22 cellular contexts compared by ENCODE assay signal in genomic region chr5:81950996-81951395, GRCh38. TPM values are rescaled to one million over a fixed set of nuclear protein-coding genes. Genes with fewer than 3 reads are reported as not detected.
DNase-seq lines count a peak whose midpoint lies in the region; ATAC-seq, FAIRE-seq and TF ChIP-seq lines count a peak whose summit lies in the region.
"Had no signal": no experiment of that assay in that cellular context is flagged by ENCODE, and none has a peak within 500 bp of the region (broad histone marks: within the 10 kb centered on the region; RNA-seq: fewer than 3 reads in every experiment).

No MANE protein-coding gene starts in this region.

- POLR2A ChIA-PET in HepG2 (lab: Yijun Ruan, JAX), result no interaction called here

- DNase-seq in HepG2 (ENCODE audit: low spot score), result no peak
- DNase-seq in fibroblast of gingiva (ENCODE audit: low read depth), result peak; percentile 9
- no peak for DNase-seq in spleen
- DNase-seq in AG08396 (ENCODE audit: low spot score), result no peak
- DNase-seq in ureter (ENCODE audit: low spot score), result no peak
- no peak for DNase-seq in dedifferentiated amniotic fluid mesenchymal stem cell (ENCODE audit: extremely low spot score)
- no peak for DNase-seq in cerebellar cortex (ENCODE audit: low spot score)
- DNase-seq: BE2C; CD4-positive, CD25-positive, alpha-beta regulatory T cell; COR-L47; DMS 273 treated with DMSO at 0.1 percent for 48 hours; EL; KG1; MV-4-11; NCI-H187 treated with DMSO at 0.1 percent for 48 hours; NCI-H2227 treated with DMSO at 0.1 percent for 48 hours; NCI-H510A treated with DMSO at 0.1 percent for 48 hours; NCI-H774; Right ventricle myocardium superior had no signal

- whole genome bisulfite sequencing in liver, result 81% methylated on average over 1 of the region's 1 CpG
- WGBS in HepG2 (ENCODE audit: low lambda C conversion rate), result 0% methylated on average over 1 of the region's 1 CpG
- WGBS in spleen, 5 donors, result 40 to 88% (median 67%) methylated on average over 1 of the region's 1 CpG

- no peak overlapping the region for H2AFZ ChIP-seq in HepG2 (ENCODE audit: low read length)

- TF ChIP-seq RAD21 in liver (IDR thresholded peaks at IDR 0.05), result no peak
- no peak for TF ChIP-seq RAD21 in HepG2 (CRISPR knock-in tag; IDR thresholded peaks at IDR 0.05)

- FAIRE-seq in HepG2 (lab: Jason Lieb, UNC), result no peak
- FAIRE-seq: GM12891, RCC 7860 had no signal

- TF ChIP-seq EP300 in HepG2 (IDR thresholded peaks at IDR 0.05; ENCODE audit: low read depth in 2 of 2, low read length in 2 of 2), result no peak
- TF ChIP-seq EP300 in HepG2 (CRISPR knock-in tag; IDR thresholded peaks at IDR 0.05; ENCODE audit: borderline replicate concordance), result no peak

- TF ChIP-seq CTCF in liver (IDR thresholded peaks at IDR 0.05; ENCODE audit: low read depth, low read length, missing input control) (no peak), HepG2 (CRISPR knock-in tag; IDR thresholded peaks at IDR 0.05) (no peak), spleen (IDR thresholded peaks at IDR 0.05 in 8 of 11, conservative IDR thresholded peaks at IDR 0.05 in 3 of 11) (no peak)

- no peak overlapping the region for H3K9ac ChIP-seq in liver (ENCODE audit: low read depth in 1 of 2, low read length in 2 of 2)
- no peak overlapping the region for H3K9ac ChIP-seq in HepG2 (ENCODE audit: insufficient read depth, low read depth, low read length)

- H3K4me2 ChIP-seq in HepG2 (ENCODE audit: low read depth, low read length), result no peak overlapping the region

- H3K27me3 ChIP-seq in liver (ENCODE audit: control insufficient read depth in 4 of 4, insufficient read depth in 4 of 4, low read length in 3 of 4), result no peaks in the 10 kb centered on the region
- no peaks in the 10 kb centered on the region for H3K27me3 ChIP-seq in HepG2 (ENCODE audit: control insufficient read depth in 1 of 2, insufficient read depth in 2 of 2, low read length in 2 of 2)
- H3K27me3 ChIP-seq in spleen (replicated peaks in 1 of 7), result no peaks in the 10 kb centered on the region
- H3K27me3 ChIP-seq: BE2C had no signal

- BruUV-seq in HepG2 (replicated peaks; lab: Mats Ljungman, UMichigan), result no TSS peak

- H3K36me3 ChIP-seq in liver (ENCODE audit: control insufficient read depth in 4 of 4, insufficient read depth in 3 of 4, low read depth in 1 of 4, low read length in 3 of 4) (no peaks in the 10 kb centered on the region), HepG2 (replicated peaks in 1 of 2; ENCODE audit: control insufficient read depth in 1 of 2, insufficient read depth in 2 of 2, low read length in 2 of 2) (no peaks in the 10 kb centered on the region), spleen (no peaks in the 10 kb centered on the region)
- H3K36me3 ChIP-seq: BE2C had no signal

- H4K20me1 ChIP-seq in HepG2 (ENCODE audit: insufficient read depth, low read length), result no peaks in the 10 kb centered on the region

- H3K79me2 ChIP-seq in HepG2 (ENCODE audit: insufficient read depth, low read length), result no peaks in the 10 kb centered on the region

- no peaks in the 10 kb centered on the region for H3K9me3 ChIP-seq in liver (ENCODE audit: control insufficient read depth in 4 of 4, low read length in 3 of 4)
- H3K9me3 ChIP-seq in HepG2 (ENCODE audit: low read length), result no peaks in the 10 kb centered on the region
- no peaks in the 10 kb centered on the region for H3K9me3 ChIP-seq in spleen
- H3K9me3 ChIP-seq: BE2C had no signal

- in situ Hi-C loops in HepG2 (cut with HindIII; ENCODE audit: extremely low pct_ligation_motif_present, low pct_unique_long_range_greater_than_20kb), result no loop called here

- CTCF ChIA-PET in HepG2 (lab: Yijun Ruan, JAX; ENCODE audit: low intra/inter-chr PET ratio, low total read pairs), result no interaction called here

- H3K4me1 ChIP-seq in liver (ENCODE audit: control insufficient read depth in 4 of 4, insufficient read depth in 4 of 4, low read length in 3 of 4) (peaks cover 0 to 7% (median 3%) of the 10 kb centered on the region in 4 donors), HepG2 (ENCODE audit: insufficient read depth, low read length) (no peaks in the 10 kb centered on the region), spleen (peaks cover 0 to 4% (median 0%) of the 10 kb centered on the region in 6 donors)
- H3K4me1 ChIP-seq: BE2C had no signal

- TF ChIP-seq POLR2A in HepG2 (IDR thresholded peaks at IDR 0.05; ENCODE audit: insufficient read depth in 1 of 2, low read depth in 2 of 2, low read length in 2 of 2) (no peak), spleen (IDR thresholded peaks at IDR 0.05) (no peak)

- H3K27ac ChIP-seq in liver (ENCODE audit: low read depth in 1 of 2, low read length in 2 of 2) (no peak overlapping the region), HepG2 (ENCODE audit: extremely low read length, insufficient read depth, low read length) (no peak overlapping the region), spleen (peak overlapping the region in 7 of 8 donors; percentile 10 to 67 (median 54))

- ATAC-seq in HepG2, result no peak

- H3K4me3 ChIP-seq in liver (ENCODE audit: low read depth in 1 of 3, low read length in 3 of 3) (no peak overlapping the region), HepG2 (replicated peaks in 1 of 3; ENCODE audit: insufficient read depth in 1 of 3, low read depth in 2 of 3, low read length in 3 of 3) (no peak overlapping the region), spleen (no peak overlapping the region)

- intact Hi-C loops in HepG2 (cut with micrococcal nuclease; ENCODE audit: unreplicated experiment), result no loop called here
- intact Hi-C loops in spleen (cut with DNase I; ENCODE audit: low total_unique reads), result no loop called here

TF ChIP-seq in liver, 16 proteins besides CTCF, POLR2A, EP300 and RAD21 (continues in another document):
- TF ChIP-seq FOXA1 (IDR thresholded peaks at IDR 0.05), result no peak
- TF ChIP-seq FOXA2 (IDR thresholded peaks at IDR 0.05), result no peak
- TF ChIP-seq NR2F2 (IDR thresholded peaks at IDR 0.05), result peak; percentile 13
- TF ChIP-seq ZBTB33 (IDR thresholded peaks at IDR 0.05), result no peak

TF ChIP-seq in HepG2, 621 proteins besides CTCF, POLR2A, EP300 and RAD21 (continues in another document):
- TF ChIP-seq ZNF180 (CRISPR knock-in tag; IDR thresholded peaks at IDR 0.05; ENCODE audit: borderline replicate concordance, low read depth), result no peak
- no peak for TF ChIP-seq ZBTB33 (CRISPR knock-in tag; IDR thresholded peaks at IDR 0.05)

RNA-seq across cellular contexts. Expression of gene ATG10, which starts 20.8 kb away (rescaled TPM):
- total RNA-seq in liver (1 to 10 TPM; 7.3 to 7.8 TPM), HepG2 (2016; rRNA removed; fragmentation: Illumina TruSeq; extraction: Trizol) (5.6 and 5.7 TPM in 2 replicates), spleen (1 to 10 TPM; 4.6 to 9.1 (median 5.6) TPM), ureter (12.5 TPM)
- polyA plus RNA-seq in liver (1 to 10 TPM; 3.1 to 7.5 TPM), HepG2 (2011; rRNA removed) (0.93 and 2.0 TPM in 2 replicates), spleen (1 to 10 TPM; 1.7 to 4.5 (median 4.4) TPM)
- total RNA-seq in HepG2 (2016; cell fraction: cytosol; rRNA removed; fragmentation: Illumina TruSeq; extraction: Trizol; ENCODE audit: low read depth), result 4.4 and 5.9 TPM in 2 replicates
- 4.2 and 5.4 TPM in 2 replicates for total RNA-seq in HepG2 (2016; cell fraction: insoluble cytoplasmic fraction; rRNA removed; fragmentation: Illumina TruSeq; extraction: Trizol)
- 7.7 and 8.1 TPM in 2 replicates for total RNA-seq in HepG2 (2016; cell fraction: membrane; rRNA removed; fragmentation: Illumina TruSeq; extraction: Trizol)
- 2.8 and 4.2 TPM in 2 replicates for total RNA-seq in HepG2 (2016; cell fraction: nucleus; rRNA removed; fragmentation: Illumina TruSeq; extraction: Trizol)
- polyA plus RNA-seq in HepG2 (2011; cell fraction: cytosol; rRNA removed), result 0.89 and 1.00 TPM in 2 replicates
- 0.66 and 0.69 TPM in 2 replicates for polyA plus RNA-seq in HepG2 (2011; cell fraction: nucleus; rRNA removed)
- polyA plus RNA-seq in HepG2 (2012), result 2.9 and 4.6 TPM in 2 replicates
- 4.8 and 6.0 TPM in 2 replicates for polyA plus RNA-seq in HepG2 (2016; cell fraction: cytosol; fragmentation: Illumina TruSeq; extraction: Trizol; ENCODE audit: low read depth)
- polyA plus RNA-seq in HepG2 (2016; cell fraction: insoluble cytoplasmic fraction; fragmentation: Illumina TruSeq; extraction: Trizol; ENCODE audit: low read depth), result 6.0 and 6.3 TPM in 2 replicates
- polyA plus RNA-seq in HepG2 (2016; cell fraction: membrane; fragmentation: Illumina TruSeq; extraction: Trizol; ENCODE audit: low read depth), result 5.6 and 6.7 TPM in 2 replicates
- 3.8 and 3.9 TPM in 2 replicates for polyA plus RNA-seq in HepG2 (2016; cell fraction: nucleus; fragmentation: Illumina TruSeq; extraction: Trizol; ENCODE audit: insufficient read depth, low read depth)
- polyA minus RNA-seq in HepG2 (2011; rRNA and poly(A)+ RNA removed; ENCODE audit: low replicate concordance), result 2.8 and 3.2 TPM in 2 replicates
- 1.4 and 1.7 TPM in 2 replicates for polyA minus RNA-seq in HepG2 (2011; cell fraction: cytosol; rRNA and poly(A)+ RNA removed)
- 5.8 and 8.6 TPM in 2 replicates for polyA minus RNA-seq in HepG2 (2011; cell fraction: nucleus; rRNA and poly(A)+ RNA removed)

Comparison
In these comparisons a context has a peak if more than half of its experiments do, and no peak if none do; other contexts are left out.
1. H3K27ac ChIP-seq: peak in spleen (7 of 8); none in liver (0 of 2) and HepG2 (single experiment).